10 cellular contexts compared by ENCODE assay signal in the genomic region with DNA sequence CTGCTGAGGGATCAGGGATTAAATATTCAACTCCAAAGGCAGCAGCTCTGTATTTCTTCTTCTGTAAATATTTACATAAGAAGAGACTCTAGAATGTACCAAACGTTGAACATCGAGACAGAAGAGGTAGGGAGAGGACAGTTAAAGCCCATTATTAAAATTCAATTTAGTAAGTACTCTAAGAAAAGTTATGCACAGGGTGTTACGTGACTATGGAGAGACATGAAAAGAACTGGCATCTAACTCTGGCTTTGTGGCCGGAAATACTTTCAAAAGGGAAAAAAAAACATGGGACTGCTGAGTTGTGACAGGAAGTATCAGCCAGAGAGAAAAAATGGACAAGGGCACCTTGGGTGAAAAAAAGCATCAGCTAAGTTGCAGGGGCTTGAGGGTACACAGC. TPM values are rescaled to one million over a fixed set of nuclear protein-coding genes. Genes with fewer than 3 reads are reported as not detected.
A peak's percentile ranks its signal among the peaks of the same experiment; 100 is the strongest.
DNase-seq lines count a peak whose midpoint lies in the region; ATAC-seq and TF ChIP-seq lines count a peak whose summit lies in the region.
"Had no signal": no experiment of that assay in that cellular context is flagged by ENCODE, and none has a peak within 500 bp of the region (broad histone marks: within the 10 kb centered on the region; RNA-seq: fewer than 3 reads in every experiment).

No MANE protein-coding gene starts in this region.

- H3K36me3 Mint-ChIP-seq in activated CD4-positive, alpha-beta T cell treated with anti-CD3 and anti-CD28 coated beads, Interleukin-2, amount 10 ng/mL, durations not matched to agents 7 days and 5 days (ENCODE audit: low read depth) = peaks cover 9% of the 10 kb centered on the region

- peak overlapping the region; percentile 79 for H3K27ac Mint-ChIP-seq in activated CD4-positive, alpha-beta T cell treated with anti-CD3 and anti-CD28 coated beads, Interleukin-2, amount 10 ng/mL, durations not matched to agents 7 days and 5 days

- H3K27me3 ChIP-seq in osteoblast (ENCODE audit: insufficient read depth, low read length) (no peaks in the 10 kb centered on the region), PC-3 (ENCODE audit: low read length) (no peaks in the 10 kb centered on the region)

- H2AFZ ChIP-seq in osteoblast (ENCODE audit: low read length) (peak overlapping the region; percentile 74), PC-3 (ENCODE audit: low read length) (no peak overlapping the region)

- H3K4me2 ChIP-seq in osteoblast (ENCODE audit: insufficient read depth, low read length) (peak overlapping the region; percentile 71), PC-3 (ENCODE audit: low read length) (no peak overlapping the region)

- no peaks in the 10 kb centered on the region for H3K27me3 Mint-ChIP-seq in activated CD4-positive, alpha-beta T cell treated with anti-CD3 and anti-CD28 coated beads, Interleukin-2, amount 10 ng/mL, durations not matched to agents 7 days and 5 days

- peak overlapping the region; percentile 37 for H3K4me3 Mint-ChIP-seq in activated CD4-positive, alpha-beta T cell treated with anti-CD3 and anti-CD28 coated beads, Interleukin-2, amount 10 ng/mL, durations not matched to agents 7 days and 5 days

- BruUV-seq in PC-3 (replicated peaks; lab: Mats Ljungman, UMichigan) = no TSS peak

- peaks cover 3% of the 10 kb centered on the region for H3K9me3 Mint-ChIP-seq in activated CD4-positive, alpha-beta T cell treated with anti-CD3 and anti-CD28 coated beads, Interleukin-2, amount 10 ng/mL, durations not matched to agents 7 days and 5 days

- H3K4me1 Mint-ChIP-seq in activated CD4-positive, alpha-beta T cell treated with anti-CD3 and anti-CD28 coated beads, Interleukin-2, amount 10 ng/mL, durations not matched to agents 7 days and 5 days = peaks cover 21% of the 10 kb centered on the region

- H3K4me3 ChIP-seq in osteoblast (ENCODE audit: insufficient read depth, low read length) (peak overlapping the region; percentile 29), PC-3 (ENCODE audit: low read length) (no peak overlapping the region)
- H3K4me3 ChIP-seq: lower lobe of right lung had no signal

- H3K36me3 ChIP-seq in osteoblast (ENCODE audit: insufficient read depth, low read length) = no peaks in the 10 kb centered on the region
- no peaks in the 10 kb centered on the region for H3K36me3 ChIP-seq in PC-3 (ENCODE audit: low read depth, low read length)

- peak overlapping the region; percentile 41 for H3K27ac ChIP-seq in osteoblast (ENCODE audit: low read depth, low read length)
- no peak overlapping the region for H3K27ac ChIP-seq in PC-3 (ENCODE audit: low read length)
- H3K27ac ChIP-seq: lower lobe of right lung had no signal

- H3K9me2 ChIP-seq in PC-3 (replicated peaks; ENCODE audit: low read length) = no peaks in the 10 kb centered on the region

- in situ Hi-C loops in KBM-7 (cut with MboI; ENCODE audit: low pct_unique_long_range_greater_than_20kb, low sequenced_read_pairs) = no loop called here

- no peak overlapping the region for H3K9ac ChIP-seq in PC-3 (ENCODE audit: low read length)

- H3K4me1 ChIP-seq in osteoblast (ENCODE audit: insufficient read depth, low read length) (peaks cover 14% of the 10 kb centered on the region), PC-3 (ENCODE audit: insufficient read depth, low read length) (peaks cover 28% of the 10 kb centered on the region)

- H3K9me3 ChIP-seq in osteoblast (ENCODE audit: low read depth, low read length) (no peaks in the 10 kb centered on the region), PC-3 (ENCODE audit: low read length) (no peaks in the 10 kb centered on the region)
- H3K9me3 ChIP-seq: lower lobe of right lung had no signal

- intact Hi-C loops in PC-3 (cut with micrococcal nuclease) = no loop called here

- DNase-seq in activated CD4-positive, alpha-beta T cell treated with anti-CD3 and anti-CD28 coated beads, Interleukin-2, amount 10 ng/mL, durations not matched to agents 7 days and 5 days = no peak
- no peak for DNase-seq in activated CD4-positive, alpha-beta T cell treated with anti-CD3 and anti-CD28 coated beads, Interleukin-2, amount 50 U/mL, for 4 hours
- DNase-seq in KBM-7 (peak; percentile 65), dermis microvascular lymphatic vessel endothelial cell (ENCODE audit: low read depth in 2 of 2) (peak; percentile 55 to 58), osteoblast (ENCODE audit: insufficient read length, low spot score, missing footprints) (peak; percentile 79), PC-3 (no peak), foreskin melanocyte (no peak), NCI-H345 treated with DMSO at 0.1 percent for 48 hours (lab: John Stamatoyannopoulos, UW; ENCODE audit: unreplicated experiment) (no peak)
- DNase-seq: cortex of kidney, lower lobe of right lung had no signal

- CTCF ChIA-PET in activated CD4-positive, alpha-beta T cell treated with anti-CD3 and anti-CD28 coated beads, Interleukin-2, amount 10 ng/mL, durations not matched to agents 7 days and 5 days (lab: Charles Lee) = no interaction called here
- CTCF ChIA-PET in PC-3 (lab: Charles Lee) = no interaction called here

- TF ChIP-seq CTCF in osteoblast (IDR thresholded peaks at IDR 0.05; ENCODE audit: extremely low read depth, low read depth, low read length) (no peak), PC-3 (conservative IDR thresholded peaks at IDR 0.05; ENCODE audit: low read depth, low read length) (no peak)

- H3F3A ChIP-seq in PC-3 (ENCODE audit: low read length, unreplicated experiment) = no peaks in the 10 kb centered on the region

- H3K79me2 ChIP-seq in osteoblast (ENCODE audit: insufficient read depth, low read length) (peaks cover 25% of the 10 kb centered on the region), PC-3 (ENCODE audit: low read length) (no peaks in the 10 kb centered on the region)

- ATAC-seq in PC-3 = no peak

- POLR2A ChIA-PET in activated CD4-positive, alpha-beta T cell treated with anti-CD3 and anti-CD28 coated beads, Interleukin-2, amount 10 ng/mL, durations not matched to agents 7 days and 5 days (lab: Charles Lee) = no interaction called here
- POLR2A ChIA-PET in PC-3 (lab: Charles Lee; ENCODE audit: unreplicated experiment) = no interaction called here

- H4K20me1 ChIP-seq in osteoblast (ENCODE audit: insufficient read depth, low read length) (no peaks in the 10 kb centered on the region), PC-3 (ENCODE audit: low read length) (no peaks in the 10 kb centered on the region)

RNA-seq across cellular contexts. Expression of a gene that starts 36.7 kb away (rescaled TPM):
- total RNA-seq in activated CD4-positive, alpha-beta T cell treated with anti-CD3 and anti-CD28 coated beads, Interleukin-2, amount 10 ng/mL, durations not matched to agents 7 days and 5 days = 1 to 10 TPM; 7.6 to 9.5 TPM
- total RNA-seq in dermis microvascular lymphatic vessel endothelial cell (9.0 and 10.7 TPM in 2 replicates), osteoblast (14.4 and 15.2 TPM in 2 replicates), PC-3 (2014; rRNA removed) (5.8 and 6.0 TPM in 2 replicates)

RNA-seq across cellular contexts. Expression of a gene that starts 38.0 kb away (rescaled TPM):
- 100 to 1,000 TPM; 142 to 169 TPM for total RNA-seq in activated CD4-positive, alpha-beta T cell treated with anti-CD3 and anti-CD28 coated beads, Interleukin-2, amount 10 ng/mL, durations not matched to agents 7 days and 5 days
- total RNA-seq in dermis microvascular lymphatic vessel endothelial cell (67.5 and 86.3 TPM in 2 replicates), osteoblast (84.6 and 93.7 TPM in 2 replicates), PC-3 (2014; rRNA removed) (97.2 and 97.9 TPM in 2 replicates)

Comparison
In these comparisons a context has a peak if more than half of its experiments do, and no peak if none do; other contexts are left out.
1. DNase-seq: peak in KBM-7 (single experiment), dermis microvascular lymphatic vessel endothelial cell (2 of 2) and osteoblast (single experiment); none in activated CD4-positive, alpha-beta T cell treated with anti-CD3 and anti-CD28 coated beads, Interleukin-2, amount 10 ng/mL, durations not matched to agents 7 days and 5 days (single experiment), activated CD4-positive, alpha-beta T cell treated with anti-CD3 and anti-CD28 coated beads, Interleukin-2, amount 50 U/mL, for 4 hours (0 of 2), PC-3 (single experiment), foreskin melanocyte (single experiment) and NCI-H345 treated with DMSO at 0.1 percent for 48 hours (single experiment).